In genomic region chr10:62811159-62811875, GRCh38 we compare ENCODE assay signal across 9 cellular contexts. TPM values are rescaled to one million over a fixed set of nuclear protein-coding genes. Genes with fewer than 3 reads are reported as not detected.
DNase-seq lines count a peak whose midpoint lies in the region; ATAC-seq and TF ChIP-seq lines count a peak whose summit lies in the region.
"Had no signal": no experiment of that assay in that cellular context is flagged by ENCODE, and none has a peak within 500 bp of the region (broad histone marks: within the 10 kb centered on the region; RNA-seq: fewer than 3 reads in every experiment).

No MANE protein-coding gene starts in this region.

- peaks cover 27% of the 10 kb centered on the region for H3K4me1 ChIP-seq in hepatocyte (ENCODE audit: insufficient read depth)

- H3K36me3 Mint-ChIP-seq in CD14-positive monocyte: peaks cover 54 to 57% of the 10 kb centered on the region in 2 donors

- no peaks in the 10 kb centered on the region for H3K9me2 ChIP-seq in hepatocyte (replicated peaks; ENCODE audit: insufficient read depth)

- H3K4me3 Mint-ChIP-seq in CD14-positive monocyte: no peak overlapping the region

- peak overlapping the region in 1 of 7 donors; percentile 5 for H3K27ac Mint-ChIP-seq in CD14-positive monocyte

- no peaks in the 10 kb centered on the region for H3K9me3 ChIP-seq in hepatocyte (ENCODE audit: low read depth)

- no peak for TF ChIP-seq POLR2A in erythroblast (IDR thresholded peaks at IDR 0.05; ENCODE audit: low read length)

- TF ChIP-seq CTCF in hepatocyte (IDR thresholded peaks at IDR 0.05; ENCODE audit: poor library complexity): no peak
- no peak for TF ChIP-seq CTCF in CD14-positive monocyte (IDR thresholded peaks at IDR 0.05)

- peaks cover 2% of the 10 kb centered on the region for H3K36me3 ChIP-seq in hepatocyte (replicated peaks; ENCODE audit: insufficient read depth, low read depth)

- WGBS in hepatocyte (ENCODE audit: low lambda C conversion rate, missing lambda C conversion rate): 90% methylated on average over 10 of the region's 10 CpGs

- H3K27me3 ChIP-seq in hepatocyte: peaks cover 36% of the 10 kb centered on the region

- no peak overlapping the region for H3K4me3 ChIP-seq in hepatocyte

- peaks cover 29% of the 10 kb centered on the region for H4K20me1 ChIP-seq in hepatocyte (ENCODE audit: insufficient read depth, poor library complexity, severe bottlenecking)

- H3K9me3 Mint-ChIP-seq in CD14-positive monocyte: peaks cover 0 to 27% (median 22%) of the 10 kb centered on the region in 7 donors

- DNase-seq in activated CD8-positive, alpha-beta memory T cell treated with anti-CD3 and anti-CD28 coated beads for 48 hours (ENCODE audit: low read depth in 2 of 3, low spot score in 2 of 3): peak; percentile 52 to 65 (median 65)
- DNase-seq in stimulated activated CD4-positive, alpha-beta T cell treated with anti-CD3 and anti-CD28 coated beads, TNF-alpha, amount 100 ng/mL, for 1 hour (ENCODE audit: low read depth in 3 of 3, low spot score in 1 of 3): peak in 2 of 3 donors; percentile 26 to 40
- no peak for DNase-seq in erythroblast (lab: John Stamatoyannopoulos, UW)
- no peak for DNase-seq in hepatocyte (ENCODE audit: low spot score)
- DNase-seq in NCI-H2081 (lab: John Stamatoyannopoulos, UW): no peak
- no peak for DNase-seq in CD14-positive monocyte (ENCODE audit: low spot score)

- peaks cover 36% of the 10 kb centered on the region for H3K79me2 ChIP-seq in hepatocyte

- H2AFZ ChIP-seq in hepatocyte: no peak overlapping the region

- H3K4me1 Mint-ChIP-seq in CD14-positive monocyte: peaks cover 44% of the 10 kb centered on the region

- H3K27ac ChIP-seq in hepatocyte: no peak overlapping the region

- H3K27me3 Mint-ChIP-seq in CD14-positive monocyte (ENCODE audit: low read depth in 3 of 3): peaks cover 35 to 40% (median 37%) of the 10 kb centered on the region in 3 donors

- H3K4me2 ChIP-seq in hepatocyte: no peak overlapping the region

- peak; percentile 50 for ATAC-seq in GM18909 (IDR thresholded peaks at IDR 0.05; ENCODE audit: poor library complexity, unreplicated experiment)
- ATAC-seq in HG03039 (IDR thresholded peaks at IDR 0.05; ENCODE audit: unreplicated experiment): peak; percentile 34

- intact Hi-C loops in CD14-positive monocyte (cut with micrococcal nuclease): loop anchor here (10.0 kb wide), 2 partner anchors 323 to 343 kb away; partner anchors contain the start of gene NRBF2 (in 1 of the 2)

RNA-seq across cellular contexts. Expression of gene EGR2, which starts 4.8 kb away (rescaled TPM):
- total RNA-seq in hepatocyte: 7.8 and 11.5 TPM in 2 replicates
- polyA plus RNA-seq in hepatocyte (10.4 and 16.1 TPM in 2 replicates), CD14-positive monocyte (10 to 100 TPM; 10.3 to 54.9 TPM)
- total RNA-seq: dermis microvascular lymphatic vessel endothelial cell had no signal

RNA-seq across cellular contexts. Expression of gene ADO, which starts 6.8 kb away (rescaled TPM):
- total RNA-seq in hepatocyte: 24.6 and 25.8 TPM in 2 replicates
- polyA plus RNA-seq in hepatocyte (5.7 and 8.9 TPM in 2 replicates), CD14-positive monocyte (1 to 10 TPM; 6.2 to 7.0 TPM)

Comparison
In these comparisons a context has a peak if more than half of its experiments do, and no peak if none do; other contexts are left out.
1. DNase-seq: peak in activated CD8-positive, alpha-beta memory T cell treated with anti-CD3 and anti-CD28 coated beads for 48 hours (3 of 3) and stimulated activated CD4-positive, alpha-beta T cell treated with anti-CD3 and anti-CD28 coated beads, TNF-alpha, amount 100 ng/mL, for 1 hour (2 of 3); none in erythroblast (0 of 2), hepatocyte (single experiment), NCI-H2081 (0 of 2) and CD14-positive monocyte (single experiment).